In genomic region chr2:197514754-197515153, GRCh38 we compare ENCODE assay signal across 1 cellular context.
TF ChIP-seq lines count a peak whose summit lies in the region.

No MANE protein-coding gene starts in this region.

TF ChIP-seq in GM23338, 12 proteins besides CTCF, POLR2A, EP300 and RAD21 (continued from another document):
- no peak for TF ChIP-seq ZNF462 (CRISPR knock-in tag; IDR thresholded peaks at IDR 0.05)
TF ChIP-seq in GM23338: peak in this region for 0.
